ENCODE assay signal across 12 cellular contexts in the genomic region with DNA sequence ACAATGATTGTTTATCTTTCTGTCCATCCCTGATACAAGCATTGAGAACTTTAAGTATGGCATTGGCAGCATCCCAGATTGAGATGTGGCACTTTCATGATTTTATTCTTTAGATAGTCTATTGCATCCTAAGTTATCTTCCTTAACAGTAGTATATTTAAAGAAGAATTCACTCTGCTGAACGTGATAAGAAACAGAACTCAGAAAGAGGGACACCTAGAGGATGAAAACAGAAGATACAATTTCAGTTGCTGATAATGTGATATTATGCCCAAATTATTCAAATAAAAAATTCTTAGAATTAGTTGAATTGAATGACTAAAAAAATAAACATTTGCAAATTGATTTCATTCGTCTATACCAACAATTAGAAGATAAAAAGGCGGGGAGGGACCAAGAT.
DNase-seq lines count a peak whose midpoint lies in the region; ATAC-seq and TF ChIP-seq lines count a peak whose summit lies in the region.
"Had no signal": no experiment of that assay in that cellular context is flagged by ENCODE, and none has a peak within 500 bp of the region (broad histone marks: within the 10 kb centered on the region; RNA-seq: fewer than 3 reads in every experiment).

No MANE protein-coding gene starts in this region.

- no peaks in the 10 kb centered on the region; the same call in 1 of the 2 replicates for H3K9me3 ChIP-seq in BE2C
- no peaks in the 10 kb centered on the region for H3K9me3 ChIP-seq in adrenal gland (replicated peaks in 1 of 3)

- peaks cover 8% of the 10 kb centered on the region for H3K4me1 Mint-ChIP-seq in HFFc6 (ENCODE audit: low read depth)
- H3K4me1 Mint-ChIP-seq: activated naive CD8-positive, alpha-beta T cell treated with anti-CD3 and anti-CD28 coated beads, Interleukin-2, amount 50 U/mL, for 24 hours had no signal

- peaks cover 28% of the 10 kb centered on the region for H3K9me3 Mint-ChIP-seq in HFFc6

- H3K36me3 Mint-ChIP-seq in HFFc6 (ENCODE audit: low read depth) = peaks cover 22% of the 10 kb centered on the region

- 32 to 42% (median 38%) methylated on average over 3 of the region's 3 CpGs for WGBS in adrenal gland, 4 donors

- no peak for TF ChIP-seq POLR2A in adrenal gland (IDR thresholded peaks at IDR 0.05)

- intact Hi-C loops in adrenal gland (cut with DNase I) = no loop called here

- H3K36me3 ChIP-seq in BE2C = no peaks in the 10 kb centered on the region
- no peaks in the 10 kb centered on the region for H3K36me3 ChIP-seq in adrenal gland (replicated peaks in 1 of 2)

- H3K4me1 ChIP-seq in BE2C (no peaks in the 10 kb centered on the region), adrenal gland (replicated peaks in 1 of 2) (no peaks in the 10 kb centered on the region)

- no peaks in the 10 kb centered on the region for H3K27me3 ChIP-seq in BE2C
- no peaks in the 10 kb centered on the region for H3K27me3 ChIP-seq in adrenal gland

- DNase-seq in BE2C (no peak), HFFc6 (peak; percentile 25), adrenal gland (no peak), left lobe of liver (ENCODE audit: low spot score) (no peak), COLO668 (lab: John Stamatoyannopoulos, UW; ENCODE audit: unreplicated experiment) (no peak), 8988T (no peak), NCI-H2171 treated with DMSO at 0.1 percent for 48 hours (lab: John Stamatoyannopoulos, UW) (no peak)
- DNase-seq: activated CD8-positive, alpha-beta memory T cell treated with anti-CD3 and anti-CD28 coated beads, Interleukin-2, amount 50 U/mL, for 4 hours; activated naive CD8-positive, alpha-beta T cell treated with anti-CD3 and anti-CD28 coated beads, Interleukin-2, amount 50 U/mL, for 24 hours; effector memory CD4-positive, alpha-beta T cell; NCI-H146 had no signal

- peak; percentile 30 for ATAC-seq in left lobe of liver
- no peak for ATAC-seq in HG02763 (IDR thresholded peaks at IDR 0.05; ENCODE audit: unreplicated experiment)
- ATAC-seq: activated naive CD8-positive, alpha-beta T cell treated with anti-CD3 and anti-CD28 coated beads, Interleukin-2, amount 50 U/mL, for 24 hours had no signal

- H3K4me3 ChIP-seq in BE2C (ENCODE audit: low read depth, low read length) = no peak overlapping the region
- no peak overlapping the region for H3K4me3 ChIP-seq in adrenal gland

- H3K27me3 Mint-ChIP-seq in HFFc6 (ENCODE audit: insufficient read depth) = peaks cover 3% of the 10 kb centered on the region; the same call in 1 of the 2 replicates

- no peak overlapping the region for H3K4me3 Mint-ChIP-seq in HFFc6
- H3K4me3 Mint-ChIP-seq: activated naive CD8-positive, alpha-beta T cell treated with anti-CD3 and anti-CD28 coated beads, Interleukin-2, amount 50 U/mL, for 24 hours had no signal

- no peak overlapping the region for H3K27ac ChIP-seq in adrenal gland

- no peak overlapping the region for H3K27ac Mint-ChIP-seq in HFFc6
- H3K27ac Mint-ChIP-seq: activated naive CD8-positive, alpha-beta T cell treated with anti-CD3 and anti-CD28 coated beads, Interleukin-2, amount 50 U/mL, for 24 hours had no signal

- TF ChIP-seq CTCF in BE2C (IDR thresholded peaks at IDR 0.05; ENCODE audit: low read depth, low read length) (peak; percentile 18; the same call in 1 of the 2 replicates), HFFc6 (IDR thresholded peaks at IDR 0.05) (peak; percentile 80), adrenal gland (IDR thresholded peaks at IDR 0.05) (peak in 4 of 6 experiments; percentile 10 to 33 (median 18))

Comparison
In these comparisons a context has a peak if more than half of its experiments do, and no peak if none do; other contexts are left out.
1. CTCF ChIP-seq: peak in every context shown above with its lines; median percentile 80 in HFFc6; 18 in BE2C; 18 in adrenal gland.